Comparison of ENCODE assay signal across 29 cellular contexts in genomic region chr6:132843316-132844040, GRCh38.
"Had no signal": no experiment of that assay in that cellular context is flagged by ENCODE, and none has a peak within 500 bp of the region (broad histone marks: within the 10 kb centered on the region; RNA-seq: fewer than 3 reads in every experiment).

No MANE protein-coding gene starts in this region.

- ATAC-seq: activated CD8-positive, alpha-beta T cell treated with anti-CD3 and anti-CD28 coated beads, Interleukin-2, amount 10 ng/mL, durations not matched to agents 7 days and 5 days; activated naive CD8-positive, alpha-beta T cell treated with anti-CD3 and anti-CD28 coated beads, Interleukin-2, amount 50 U/mL, for 24 hours had no signal

- H3K4me3 ChIP-seq: MG63 had no signal

- H3K27ac Mint-ChIP-seq: activated CD4-positive, alpha-beta T cell treated with anti-CD3 and anti-CD28 coated beads, Interleukin-2, amount 10 ng/mL, durations not matched to agents 24 days and 14 days; activated CD8-positive, alpha-beta T cell treated with anti-CD3 and anti-CD28 coated beads, Interleukin-2, amount 10 ng/mL, durations not matched to agents 7 days and 5 days; activated naive CD4-positive, alpha-beta T cell treated with anti-CD3 and anti-CD28 coated beads, Interleukin-2, amount 10 ng/mL, durations not matched to agents 7 days and 5 days; activated naive CD8-positive, alpha-beta T cell; activated naive CD8-positive, alpha-beta T cell treated with anti-CD3 and anti-CD28 coated beads, Interleukin-2, amount 50 U/mL, for 24 hours; activated T-cell treated with anti-CD3 and anti-CD28 coated beads, Interleukin-2, amount 50 U/mL, for 24 hours; activated T-helper 2 cell treated with anti-CD3 and anti-CD28 coated beads, Interferon-gamma antibody, Interleukin-2, Interleukin-4, amounts not matched to agents 10 μg/mL and 5 μg/mL and 100 μg/mL, durations not matched to agents 14 hours and 24 hours and 36 hours had no signal

- H3K9me3 ChIP-seq: MG63 had no signal

- H3K27me3 ChIP-seq: brain microvascular endothelial cell, MG63 had no signal

- H3K27me3 Mint-ChIP-seq: activated naive CD4-positive, alpha-beta T cell treated with anti-CD3 and anti-CD28 coated beads, Interleukin-2, amount 10 ng/mL, durations not matched to agents 7 days and 5 days had no signal

- H3K27ac ChIP-seq: brain microvascular endothelial cell, WERI-Rb-1 had no signal

- H3K36me3 Mint-ChIP-seq: activated naive CD4-positive, alpha-beta T cell treated with anti-CD3 and anti-CD28 coated beads, Interleukin-2, amount 10 ng/mL, durations not matched to agents 7 days and 5 days; activated naive CD8-positive, alpha-beta T cell had no signal

- H3K9me3 Mint-ChIP-seq: activated CD4-positive, alpha-beta T cell treated with anti-CD3 and anti-CD28 coated beads, Interleukin-2, amount 10 ng/mL, durations not matched to agents 24 days and 14 days; activated naive CD4-positive, alpha-beta T cell treated with anti-CD3 and anti-CD28 coated beads, Interleukin-2, amount 10 ng/mL, durations not matched to agents 7 days and 5 days; activated naive CD8-positive, alpha-beta T cell treated with anti-CD3 and anti-CD28 coated beads, Interleukin-2, amount 50 U/mL, for 24 hours; activated T-cell treated with anti-CD3 and anti-CD28 coated beads, Interleukin-2, amount 50 U/mL, for 24 hours; activated T-helper 2 cell treated with anti-CD3 and anti-CD28 coated beads, Interferon-gamma antibody, Interleukin-2, Interleukin-4, amounts not matched to agents 10 μg/mL and 5 μg/mL and 100 μg/mL, durations not matched to agents 14 hours and 24 hours and 36 hours had no signal

- H3K4me1 Mint-ChIP-seq: activated CD4-positive, alpha-beta T cell treated with anti-CD3 and anti-CD28 coated beads, Interleukin-2, amount 10 ng/mL, durations not matched to agents 24 days and 14 days; activated naive CD4-positive, alpha-beta T cell treated with anti-CD3 and anti-CD28 coated beads, Interleukin-2, amount 10 ng/mL, durations not matched to agents 7 days and 5 days; activated naive CD8-positive, alpha-beta T cell treated with anti-CD3 and anti-CD28 coated beads, Interleukin-2, amount 50 U/mL, for 24 hours had no signal

- H3K4me3 Mint-ChIP-seq: activated CD4-positive, alpha-beta T cell treated with anti-CD3 and anti-CD28 coated beads, Interleukin-2, amount 10 ng/mL, durations not matched to agents 24 days and 14 days; activated CD8-positive, alpha-beta T cell treated with anti-CD3 and anti-CD28 coated beads, Interleukin-2, amount 10 ng/mL, durations not matched to agents 7 days and 5 days; activated naive CD4-positive, alpha-beta T cell treated with anti-CD3 and anti-CD28 coated beads, Interleukin-2, amount 10 ng/mL, durations not matched to agents 7 days and 5 days; activated naive CD8-positive, alpha-beta T cell; activated naive CD8-positive, alpha-beta T cell treated with anti-CD3 and anti-CD28 coated beads, Interleukin-2, amount 50 U/mL, for 24 hours; activated T-cell treated with anti-CD3 and anti-CD28 coated beads, Interleukin-2, amount 50 U/mL, for 24 hours had no signal

- H3K36me3 ChIP-seq: brain microvascular endothelial cell, MG63, WERI-Rb-1 had no signal

- DNase-seq: activated CD4-positive, alpha-beta T cell treated with anti-CD3 and anti-CD28 coated beads, Interleukin-2, amount 10 ng/mL, durations not matched to agents 24 days and 14 days; activated CD4-positive, alpha-beta T cell treated with anti-CD3 and anti-CD28 coated beads, Interleukin-2, amount 50 U/mL, for 4 hours; activated CD8-positive, alpha-beta T cell treated with anti-CD3 and anti-CD28 coated beads, Interleukin-2, amount 10 ng/mL, durations not matched to agents 7 days and 5 days; activated gamma-delta T cell; activated naive CD4-positive, alpha-beta T cell treated with anti-CD3 and anti-CD28 coated beads, Interleukin-2, amount 10 ng/mL, durations not matched to agents 7 days and 5 days; activated naive CD8-positive, alpha-beta T cell treated with anti-CD3 and anti-CD28 coated beads, Interleukin-2, amount 50 U/mL, for 24 hours; activated T-cell treated with anti-CD3 and anti-CD28 coated beads, Interleukin-2, amount 50 U/mL, for 24 hours; anterior cingulate cortex; brain microvascular endothelial cell; central memory CD4-positive, alpha-beta T cell; Kasumi-1; KG1; MG63; NCI-H1048; NCI-H1105 treated with DMSO at 0.1 percent for 48 hours; NCI-H1694 treated with DMSO at 0.1 percent for 48 hours; NCI-H2029; NCI-H345; NCI-H524 treated with DMSO at 0.1 percent for 48 hours; NK-92 treated with Interleukin-12 subunit alpha and Interleukin-12 subunit beta, amount 100 ng/mL, for 24 hours; OCI-M1; Right ventricle myocardium superior; SW 1271; T-helper 1 cell; T-helper 2 cell; T-helper 9 cell; WERI-Rb-1 had no signal
